Comparison of ENCODE assay signal across 10 cellular contexts in the genomic region with DNA sequence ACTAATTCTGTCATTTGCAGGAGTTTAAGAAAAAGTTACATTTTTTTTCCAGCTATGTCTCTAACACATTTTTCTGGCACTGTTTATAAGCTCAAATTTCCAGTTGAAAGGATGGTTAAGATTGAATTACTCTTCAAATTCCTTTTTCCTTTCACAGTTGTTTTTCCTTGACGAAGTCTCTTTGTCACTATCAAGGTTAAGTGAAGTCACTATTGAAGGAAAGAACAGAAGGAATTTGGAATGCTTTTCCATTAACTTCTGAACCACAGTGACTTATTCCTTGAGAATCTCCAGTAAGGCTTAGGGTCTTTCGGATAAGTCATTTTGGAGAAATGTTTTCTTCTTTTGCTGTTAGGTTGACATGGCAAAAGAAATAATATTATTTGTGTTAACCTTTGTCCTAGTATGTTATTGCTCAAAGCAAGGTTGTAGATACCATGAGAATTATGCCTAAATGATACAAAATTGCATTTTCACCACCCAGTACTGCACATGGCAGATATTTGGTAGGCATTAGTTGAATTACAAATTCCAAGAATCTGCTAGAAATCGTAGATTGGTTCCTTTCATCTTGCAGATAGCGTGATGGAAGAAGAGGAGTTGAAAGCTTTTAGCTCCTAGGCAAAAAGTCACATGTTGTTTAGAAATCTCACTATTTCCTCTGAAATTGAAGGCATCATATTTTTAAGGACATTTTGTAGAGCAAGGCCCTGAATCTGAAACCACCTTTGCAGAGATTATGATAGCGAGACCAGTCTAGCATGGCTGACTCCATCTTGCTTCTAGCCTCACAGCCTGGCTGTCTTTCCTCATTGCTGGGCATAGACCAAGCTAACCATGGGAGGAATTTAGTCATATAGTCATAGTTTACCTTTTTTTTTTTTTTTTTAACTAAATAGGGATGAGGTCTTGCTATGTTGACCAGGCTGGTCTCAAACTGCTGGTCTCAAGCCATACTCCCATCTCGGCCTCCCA. TPM values are rescaled to one million over a fixed set of nuclear protein-coding genes. Genes with fewer than 3 reads are reported as not detected.
DNase-seq lines count a peak whose midpoint lies in the region; ATAC-seq lines count a peak whose summit lies in the region.
"Had no signal": no experiment of that assay in that cellular context is flagged by ENCODE, and none has a peak within 500 bp of the region (broad histone marks: within the 10 kb centered on the region; RNA-seq: fewer than 3 reads in every experiment).

No MANE protein-coding gene starts in this region.

- no peak overlapping the region for H2AK5ac ChIP-seq in mesendoderm (ENCODE audit: low read length)

- H3K4me1 ChIP-seq in adipocyte (ENCODE audit: control insufficient read depth, insufficient read depth, low read length): peaks cover 12% of the 10 kb centered on the region
- H3K4me1 ChIP-seq in mesendoderm (ENCODE audit: control insufficient read depth, low read depth, low read length): peaks cover 5% of the 10 kb centered on the region
- H3K4me1 ChIP-seq: upper lobe of left lung had no signal

- H2BK120ac ChIP-seq in mesendoderm (ENCODE audit: low read depth, low read length): no peak overlapping the region

- H3K56ac ChIP-seq in mesendoderm (ENCODE audit: low read length): no peak overlapping the region

- no peak overlapping the region for H3K4ac ChIP-seq in mesendoderm (ENCODE audit: low read depth, low read length)

- H4K8ac ChIP-seq in mesendoderm (ENCODE audit: low read depth, low read length): no peak overlapping the region

- no peaks in the 10 kb centered on the region for H3K9me3 ChIP-seq in adipocyte (ENCODE audit: control insufficient read depth, low read length)
- H3K9me3 ChIP-seq: upper lobe of left lung had no signal

- H3K9ac ChIP-seq in adipocyte (ENCODE audit: low read length): no peak overlapping the region
- H3K9ac ChIP-seq in mesendoderm (ENCODE audit: low read length): no peak overlapping the region

- H3K23ac ChIP-seq in mesendoderm (ENCODE audit: low read length): no peak overlapping the region

- H3K4me2 ChIP-seq in mesendoderm (ENCODE audit: low read length): no peak overlapping the region

- no peak overlapping the region for H3K18ac ChIP-seq in mesendoderm (ENCODE audit: low read length)

- ATAC-seq in HG02870 (IDR thresholded peaks at IDR 0.05; ENCODE audit: unreplicated experiment): peak; percentile 4

- no peaks in the 10 kb centered on the region for H3K27me3 ChIP-seq in adipocyte (replicated peaks; ENCODE audit: control insufficient read depth, insufficient read depth, low read length)
- H3K27me3 ChIP-seq in mesendoderm (ENCODE audit: insufficient read depth, low read length, poor library complexity): no peaks in the 10 kb centered on the region
- H3K27me3 ChIP-seq: upper lobe of left lung had no signal

- no peaks in the 10 kb centered on the region for H3K79me2 ChIP-seq in mesendoderm (ENCODE audit: control insufficient read depth, insufficient read depth, low read length)

- H3K79me1 ChIP-seq in mesendoderm (ENCODE audit: low read length): no peaks in the 10 kb centered on the region

- H3K27ac ChIP-seq in mesendoderm (ENCODE audit: low read depth, low read length): no peak overlapping the region
- H3K27ac ChIP-seq: upper lobe of left lung had no signal

- no CpG with 5 or more reads among the region's 6 CpGs for WGBS in mesendoderm (ENCODE audit: extremely low coverage, insufficient coverage, low lambda C conversion rate)

- no peak overlapping the region for H2BK5ac ChIP-seq in mesendoderm (ENCODE audit: low read length)

- no peak overlapping the region for H4K5ac ChIP-seq in mesendoderm (ENCODE audit: low read length)

- H3K36me3 ChIP-seq in adipocyte (ENCODE audit: control insufficient read depth, insufficient read depth, low read length, severe bottlenecking): no peaks in the 10 kb centered on the region
- H3K36me3 ChIP-seq in mesendoderm (ENCODE audit: control insufficient read depth, insufficient read depth, low read length): no peaks in the 10 kb centered on the region
- H3K36me3 ChIP-seq: upper lobe of left lung had no signal

- H2BK15ac ChIP-seq in mesendoderm (replicated peaks; ENCODE audit: low read depth): peak overlapping the region; percentile 64

- peak; percentile 40 for DNase-seq in Daoy (ENCODE audit: low read depth)
- peak; percentile 60 for DNase-seq in adipocyte (ENCODE audit: low read depth)
- DNase-seq in mesendoderm: peak; percentile 65
- DNase-seq in stimulated activated CD4-positive, alpha-beta T cell treated with anti-CD3 and anti-CD28 coated beads, Interleukin-15, amount 100 ng/mL, for 24 hours: no peak
- DNase-seq in NCI-H2171 treated with DMSO at 0.1 percent for 48 hours (lab: John Stamatoyannopoulos, UW): no peak
- no peak for DNase-seq in middle frontal gyrus (ENCODE audit: extremely low spot score, low spot score)
- no peak for DNase-seq in islet precursor cell
- DNase-seq: NCI-H1417 treated with DMSO at 0.1 percent for 48 hours had no signal

- no peak overlapping the region for H3K4me3 ChIP-seq in adipocyte (ENCODE audit: low read length)
- H3K4me3 ChIP-seq in mesendoderm (ENCODE audit: low read length): no peak overlapping the region
- H3K4me3 ChIP-seq: upper lobe of left lung had no signal

RNA-seq across cellular contexts. Expression of a gene that starts 42.6 kb away (rescaled TPM):
- total RNA-seq in Daoy (2014; rRNA removed; shearing (Covaris generic)): 6.3 and 9.0 TPM in 2 replicates
- polyA plus RNA-seq in mesendoderm (2013, experiment 1 of 2): 38.4 TPM
- polyA plus RNA-seq in mesendoderm (2013, experiment 2 of 2): 37.5 TPM

Comparison
In these comparisons a context has a peak if more than half of its experiments do, and no peak if none do; other contexts are left out.
1. DNase-seq: peak in Daoy (single experiment), adipocyte (single experiment) and mesendoderm (single experiment); none in stimulated activated CD4-positive, alpha-beta T cell treated with anti-CD3 and anti-CD28 coated beads, Interleukin-15, amount 100 ng/mL, for 24 hours (single experiment), NCI-H2171 treated with DMSO at 0.1 percent for 48 hours (single experiment), middle frontal gyrus (single experiment) and islet precursor cell (single experiment).